1 cellular context compared by ENCODE assay signal in the genomic region with DNA sequence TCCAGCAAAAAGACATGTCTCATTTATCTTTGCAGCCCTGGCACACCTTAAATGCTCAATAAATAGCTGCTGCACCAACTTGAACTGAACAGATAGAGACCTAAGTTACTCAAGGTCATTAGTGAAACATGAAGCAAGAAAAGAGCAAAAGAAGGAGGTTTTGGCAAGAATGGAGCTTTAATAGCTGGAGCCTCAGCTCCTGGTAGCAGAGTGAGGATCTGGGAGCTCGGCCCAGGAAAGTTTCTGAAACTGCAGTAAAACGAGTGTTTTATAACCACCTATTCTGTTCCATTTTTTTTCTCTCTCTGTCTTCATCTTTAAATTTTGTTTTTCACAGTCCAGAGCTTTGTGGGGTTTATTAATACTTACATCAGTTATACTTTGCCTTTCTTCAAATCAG.
TF ChIP-seq lines count a peak whose summit lies in the region.

No MANE protein-coding gene starts in this region.

TF ChIP-seq in IMR-90, 13 proteins besides CTCF, POLR2A, EP300 and RAD21 (continued from another document):
- TF ChIP-seq MXI1 (IDR thresholded peaks at IDR 0.05; ENCODE audit: borderline replicate concordance, low read depth, low read length) (no peak), SMC3 (IDR thresholded peaks at IDR 0.05; ENCODE audit: low read depth, low read length) (no peak), RFX5 (IDR thresholded peaks at IDR 0.05; ENCODE audit: low read depth, low read length) (no peak), FOS (IDR thresholded peaks at IDR 0.05; ENCODE audit: low read depth, low read length) (no peak), MAZ (IDR thresholded peaks at IDR 0.05; ENCODE audit: borderline replicate concordance, low read depth, low read length) (no peak), NFE2L2 (IDR thresholded peaks at IDR 0.05; ENCODE audit: low read depth, low read length) (no peak), CHD1 (IDR thresholded peaks at IDR 0.05; ENCODE audit: low read depth, low read length) (no peak), BHLHE40 (IDR thresholded peaks at IDR 0.05; ENCODE audit: low read depth, low read length) (no peak), CEBPB (IDR thresholded peaks at IDR 0.05; ENCODE audit: low read depth, low read length) (no peak), RCOR1 (IDR thresholded peaks at IDR 0.05; ENCODE audit: insufficient replicate concordance, low read length) (no peak)
- TF ChIP-seq, protein P1, sequence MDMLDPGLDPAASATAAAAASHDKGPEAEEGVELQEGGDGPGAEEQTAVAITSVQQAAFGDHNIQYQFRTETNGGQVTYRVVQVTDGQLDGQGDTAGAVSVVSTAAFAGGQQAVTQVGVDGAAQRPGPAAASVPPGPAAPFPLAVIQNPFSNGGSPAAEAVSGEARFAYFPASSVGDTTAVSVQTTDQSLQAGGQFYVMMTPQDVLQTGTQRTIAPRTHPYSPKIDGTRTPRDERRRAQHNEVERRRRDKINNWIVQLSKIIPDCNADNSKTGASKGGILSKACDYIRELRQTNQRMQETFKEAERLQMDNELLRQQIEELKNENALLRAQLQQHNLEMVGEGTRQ (IDR thresholded peaks at IDR 0.05; ENCODE audit: low read depth, low read length), result no peak
- TF ChIP-seq, protein P2, sequence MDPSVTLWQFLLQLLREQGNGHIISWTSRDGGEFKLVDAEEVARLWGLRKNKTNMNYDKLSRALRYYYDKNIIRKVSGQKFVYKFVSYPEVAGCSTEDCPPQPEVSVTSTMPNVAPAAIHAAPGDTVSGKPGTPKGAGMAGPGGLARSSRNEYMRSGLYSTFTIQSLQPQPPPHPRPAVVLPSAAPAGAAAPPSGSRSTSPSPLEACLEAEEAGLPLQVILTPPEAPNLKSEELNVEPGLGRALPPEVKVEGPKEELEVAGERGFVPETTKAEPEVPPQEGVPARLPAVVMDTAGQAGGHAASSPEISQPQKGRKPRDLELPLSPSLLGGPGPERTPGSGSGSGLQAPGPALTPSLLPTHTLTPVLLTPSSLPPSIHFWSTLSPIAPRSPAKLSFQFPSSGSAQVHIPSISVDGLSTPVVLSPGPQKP (IDR thresholded peaks at IDR 0.05; ENCODE audit: borderline replicate concordance, low read depth, low read length), result no peak
